Comparison of ENCODE assay signal across 35 cellular contexts in genomic region chr12:13462450-13462849, GRCh38.
"Had no signal": no experiment of that assay in that cellular context is flagged by ENCODE, and none has a peak within 500 bp of the region (broad histone marks: within the 10 kb centered on the region; RNA-seq: fewer than 3 reads in every experiment).

No MANE protein-coding gene starts in this region.

- H3K27ac ChIP-seq: KMS-11 had no signal

- H3K36me3 ChIP-seq: MG63 had no signal

- H3K9me3 ChIP-seq: MG63 had no signal

- H3K4me3 ChIP-seq: MG63 had no signal

- H3K27me3 ChIP-seq: MG63 had no signal

- H3K4me2 ChIP-seq: KMS-11 had no signal

- DNase-seq: Kasumi-1, KG1, MG63, MM.1S, MV-4-11, NCI-H1048, NCI-H1092, NCI-H1092 treated with DMSO at 0.1 percent for 48 hours, NCI-H1105, NCI-H1105 treated with DMSO at 0.1 percent for 48 hours, NCI-H1417, NCI-H1417 treated with DMSO at 0.1 percent for 48 hours, NCI-H1436, NCI-H1436 treated with DMSO at 0.1 percent for 48 hours, NCI-H146, NCI-H1694, NCI-H1694 treated with DMSO at 0.1 percent for 48 hours, NCI-H187, NCI-H187 treated with DMSO at 0.1 percent for 48 hours, NCI-H1930, NCI-H2029, NCI-H2029 treated with DMSO at 0.1 percent for 48 hours, NCI-H2081, NCI-H2081 treated with DMSO at 0.1 percent for 48 hours, NCI-H2107, NCI-H2171, NCI-H2171 treated with DMSO at 0.1 percent for 48 hours, NCI-H2227 treated with DMSO at 0.1 percent for 48 hours, NCI-H226, NCI-H345, NCI-H446, NCI-H446 treated with DMSO at 0.1 percent for 48 hours, NCI-H510A, NCI-H510A treated with DMSO at 0.1 percent for 48 hours had no signal

- H3K9ac ChIP-seq: KMS-11 had no signal
